Comparison of ENCODE assay signal across 1 cellular context in genomic region chr6:16754864-16755263, GRCh38.
TF ChIP-seq lines count a peak whose summit lies in the region.

No MANE protein-coding gene starts in this region.

TF ChIP-seq in HepG2, 621 proteins besides CTCF, POLR2A, EP300 and RAD21 (continued from another document and continues in another):
- peak; percentile 95 for TF ChIP-seq ARID5B (CRISPR knock-in tag; IDR thresholded peaks at IDR 0.05)
- no peak; the same call in 1 of the 2 replicates for TF ChIP-seq SOX13 (IDR thresholded peaks at IDR 0.05)
- peak in 1 of 2 experiments; percentile 93; a peak in 2 of 4 replicates for TF ChIP-seq SOX13 (CRISPR knock-in tag; conservative IDR thresholded peaks at IDR 0.05 in 1 of 2, IDR thresholded peaks at IDR 0.05 in 1 of 2)
- TF ChIP-seq ZNF7 (CRISPR knock-in tag; IDR thresholded peaks at IDR 0.05) = peak; percentile 75; the same call in 1 of the 2 replicates
- peak; percentile 88 for TF ChIP-seq ZNF12 (CRISPR knock-in tag; IDR thresholded peaks at IDR 0.05)
- TF ChIP-seq TCF12 (IDR thresholded peaks at IDR 0.05) = no peak
- no peak for TF ChIP-seq TCF12 (CRISPR knock-in tag; IDR thresholded peaks at IDR 0.05)
- TF ChIP-seq NONO (IDR thresholded peaks at IDR 0.05) = no peak
- 0 out of 2 replicates have a peak, but pooled peaks have one; percentile 37 for TF ChIP-seq NONO (CRISPR knock-in tag; conservative IDR thresholded peaks at IDR 0.05)
- peak; percentile 78; the same call in 1 of the 2 replicates for TF ChIP-seq KLF6 (CRISPR knock-in tag; IDR thresholded peaks at IDR 0.05)
- no peak for TF ChIP-seq ZNF674 (CRISPR knock-in tag; IDR thresholded peaks at IDR 0.05; ENCODE audit: low read depth)
- peak; percentile 38; the same call in 1 of the 2 replicates for TF ChIP-seq HNF1A (IDR thresholded peaks at IDR 0.05; ENCODE audit: low read depth)
- peak; percentile 62; the same call in 1 of the 2 replicates for TF ChIP-seq HNF1A (CRISPR knock-in tag; IDR thresholded peaks at IDR 0.05; ENCODE audit: borderline replicate concordance)
- TF ChIP-seq MAZ (IDR thresholded peaks at IDR 0.05; ENCODE audit: borderline replicate concordance, low read depth, low read length) = no peak
- 0 out of 2 replicates have a peak, but pooled peaks have one; percentile 35 for TF ChIP-seq MAZ (CRISPR knock-in tag; IDR thresholded peaks at IDR 0.05; ENCODE audit: low read depth)
- TF ChIP-seq FOXA1 (IDR thresholded peaks at IDR 0.05) = peak; percentile 83
- peak; percentile 96 for TF ChIP-seq FOXA1 (CRISPR knock-in tag; IDR thresholded peaks at IDR 0.05)
- TF ChIP-seq SIX1 (CRISPR knock-in tag; IDR thresholded peaks at IDR 0.05; ENCODE audit: borderline replicate concordance) = peak; percentile 60; the same call in 1 of the 2 replicates
- TF ChIP-seq NFKBIZ (CRISPR knock-in tag; IDR thresholded peaks at IDR 0.05) = 0 out of 2 replicates have a peak, but pooled peaks have one; percentile 17
- TF ChIP-seq BCL6 (CRISPR knock-in tag; IDR thresholded peaks at IDR 0.05) = peak; percentile 91
- peak; percentile 80 for TF ChIP-seq PAXIP1 (CRISPR knock-in tag; conservative IDR thresholded peaks at IDR 0.05)
- TF ChIP-seq ZNF431 (CRISPR knock-in tag; IDR thresholded peaks at IDR 0.05; ENCODE audit: borderline replicate concordance, low read depth) = no peak
- peak; percentile 81; the same call in 1 of the 2 replicates for TF ChIP-seq ZNF34 (CRISPR knock-in tag; IDR thresholded peaks at IDR 0.05; ENCODE audit: borderline replicate concordance)
- TF ChIP-seq KDM6A (CRISPR knock-in tag; IDR thresholded peaks at IDR 0.05; ENCODE audit: low read depth) = 0 out of 2 replicates have a peak, but pooled peaks have one; percentile 13
- peak; percentile 83 for TF ChIP-seq SAP130 (CRISPR knock-in tag; IDR thresholded peaks at IDR 0.05; ENCODE audit: low read depth)
- TF ChIP-seq SKI (IDR thresholded peaks at IDR 0.05; ENCODE audit: partially characterized antibody) = peak; percentile 64
- TF ChIP-seq ARID3A (IDR thresholded peaks at IDR 0.05; ENCODE audit: low read depth, low read length) = peak; percentile 99
- peak; percentile 82 for TF ChIP-seq THAP11 (CRISPR knock-in tag; IDR thresholded peaks at IDR 0.05)
- no peak for TF ChIP-seq ZFYVE20 (CRISPR knock-in tag; IDR thresholded peaks at IDR 0.05; ENCODE audit: borderline replicate concordance, low read depth)
- TF ChIP-seq MAFF (IDR thresholded peaks at IDR 0.05; ENCODE audit: low read depth, low read length) = 0 out of 2 replicates have a peak, but pooled peaks have one; percentile 1
- peak; percentile 99 for TF ChIP-seq GATAD2A (CRISPR knock-in tag; IDR thresholded peaks at IDR 0.05)
- peak; percentile 95; the same call in 1 of the 2 replicates for TF ChIP-seq ZBTB39 (CRISPR knock-in tag; IDR thresholded peaks at IDR 0.05)
- peak; percentile 72; the same call in 1 of the 2 replicates for TF ChIP-seq ZNF644 (CRISPR knock-in tag; IDR thresholded peaks at IDR 0.05; ENCODE audit: low read depth)
- TF ChIP-seq FOXK2 (IDR thresholded peaks at IDR 0.05) = peak; percentile 68
- no peak for TF ChIP-seq SATB2 (CRISPR knock-in tag; IDR thresholded peaks at IDR 0.05)
- TF ChIP-seq ZNF280D (CRISPR knock-in tag; IDR thresholded peaks at IDR 0.05) = peak; percentile 62; the same call in 1 of the 2 replicates
- 0 out of 2 replicates have a peak, but pooled peaks have one; percentile 13 for TF ChIP-seq KDM1A (CRISPR knock-in tag; IDR thresholded peaks at IDR 0.05)
- no peak for TF ChIP-seq ZNF441 (CRISPR knock-in tag; IDR thresholded peaks at IDR 0.05; ENCODE audit: borderline replicate concordance)
- TF ChIP-seq ZNF101 (CRISPR knock-in tag; IDR thresholded peaks at IDR 0.05; ENCODE audit: borderline replicate concordance, low read depth) = no peak
- TF ChIP-seq TBX2 (CRISPR knock-in tag; IDR thresholded peaks at IDR 0.05; ENCODE audit: borderline replicate concordance) = peak; percentile 50; the same call in 1 of the 2 replicates
- TF ChIP-seq ZGPAT (CRISPR knock-in tag; IDR thresholded peaks at IDR 0.05) = peak; percentile 61
- peak; percentile 88 for TF ChIP-seq FOSL2 (CRISPR knock-in tag; IDR thresholded peaks at IDR 0.05)
- peak; percentile 55 for TF ChIP-seq CREB1 (IDR thresholded peaks at IDR 0.05)
- peak; percentile 72 for TF ChIP-seq CREB1 (CRISPR knock-in tag; IDR thresholded peaks at IDR 0.05)
